ENCODE assay signal across 1 cellular context in the genomic region with DNA sequence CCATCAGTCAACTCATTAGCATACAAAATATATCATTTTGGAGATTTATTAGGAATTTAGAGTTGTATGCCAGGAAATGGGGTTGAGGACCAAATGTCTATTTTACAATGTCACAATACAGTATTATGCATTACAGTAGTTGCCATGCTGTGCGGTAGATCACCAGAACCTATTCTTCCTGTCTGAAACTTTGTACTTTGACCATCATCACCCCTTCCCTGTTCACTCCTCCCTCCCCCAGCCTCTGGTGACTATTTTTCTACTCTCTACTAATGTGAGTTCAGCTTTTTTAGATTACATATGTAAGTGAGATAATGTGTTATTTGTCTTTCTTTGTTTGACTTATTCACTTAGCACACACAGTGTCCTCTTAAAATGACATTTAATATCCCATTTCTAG.
TF ChIP-seq lines count a peak whose summit lies in the region.

No MANE protein-coding gene starts in this region.

TF ChIP-seq in liver, 16 proteins besides CTCF, POLR2A, EP300 and RAD21:
- TF ChIP-seq HNF4A (conservative IDR thresholded peaks at IDR 0.05), result peak; percentile 65 to 76
- TF ChIP-seq GABPA (IDR thresholded peaks at IDR 0.05 in 1 of 2, conservative IDR thresholded peaks at IDR 0.05 in 1 of 2), result no peak
- TF ChIP-seq SP1 (IDR thresholded peaks at IDR 0.05), result peak; percentile 63
- TF ChIP-seq HNF4G (IDR thresholded peaks at IDR 0.05), result peak; percentile 24
